In the genomic region with DNA sequence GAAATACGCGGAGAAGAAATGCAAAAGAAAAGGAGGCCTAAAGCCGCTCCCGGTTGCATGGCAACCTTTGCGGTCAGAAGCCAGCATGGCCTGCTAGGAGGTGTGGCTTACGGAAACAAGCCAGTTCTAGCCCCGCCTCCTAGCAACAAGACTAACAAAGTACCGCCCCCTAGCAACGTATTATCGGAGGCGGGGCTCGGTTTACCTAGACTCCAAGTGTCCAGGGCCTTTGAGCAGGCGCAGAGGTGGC, we compare ENCODE assay signal across 8 cellular contexts. TPM values are rescaled to one million over a fixed set of nuclear protein-coding genes. Genes with fewer than 3 reads are reported as not detected.
DNase-seq lines count a peak whose midpoint lies in the region; ATAC-seq and TF ChIP-seq lines count a peak whose summit lies in the region.

No MANE protein-coding gene starts in this region.

- H3K4me2 ChIP-seq in BLaER1 treated with 17β-estradiol and CSF1 and Interleukin-3, amounts not matched to agents 10 nM and 100 nM, result peak overlapping the region; percentile 52 to 79 (median 71)
- H3K4me2 ChIP-seq in Loucy (ENCODE audit: low read depth, low read length, poor library complexity, severe bottlenecking), result peak overlapping the region; percentile 70

- no peaks in the 10 kb centered on the region for H3K27me3 ChIP-seq in BLaER1 treated with 17β-estradiol and CSF1 and Interleukin-3, amounts not matched to agents 10 nM and 100 nM
- H3K27me3 ChIP-seq in Loucy (ENCODE audit: insufficient read depth, low read length, poor library complexity, severe bottlenecking) (no peaks in the 10 kb centered on the region), ectodermal cell (ENCODE audit: control insufficient read depth, insufficient read depth, low read length, poor library complexity, severe bottlenecking) (no peaks in the 10 kb centered on the region)

- no peaks in the 10 kb centered on the region for H3K9me3 Mint-ChIP-seq in neural crest cell

- H3K9me2 ChIP-seq in Loucy (replicated peaks; ENCODE audit: low read depth, low read length), result no peaks in the 10 kb centered on the region

- peak overlapping the region; percentile 23 to 67 (median 59); a peak in 19 of 22 replicates for H3K9ac ChIP-seq in BLaER1 treated with 17β-estradiol and CSF1 and Interleukin-3, amounts not matched to agents 10 nM and 100 nM
- peak overlapping the region; percentile 45 for H3K9ac ChIP-seq in Loucy (ENCODE audit: low read depth, low read length, poor library complexity, severe bottlenecking)

- peak overlapping the region in 10 of 11 experiments; percentile 14 to 72 (median 28); a peak in 12 of 22 replicates for H3K27ac ChIP-seq in BLaER1 treated with 17β-estradiol and CSF1 and Interleukin-3, amounts not matched to agents 10 nM and 100 nM
- H3K27ac ChIP-seq in ectodermal cell (ENCODE audit: insufficient read depth, low read depth, low read length, poor library complexity, severe bottlenecking), result peak overlapping the region; percentile 93

- peaks cover 17 to 47% (median 30%) of the 10 kb centered on the region in 10 experiments for H3K4me1 ChIP-seq in BLaER1 treated with 17β-estradiol and CSF1 and Interleukin-3, amounts not matched to agents 10 nM and 100 nM
- peaks cover 18% of the 10 kb centered on the region for H3K4me1 ChIP-seq in Loucy (ENCODE audit: insufficient read depth, low read length, poor library complexity, severe bottlenecking)
- peaks cover 11% of the 10 kb centered on the region for H3K4me1 ChIP-seq in ectodermal cell (ENCODE audit: control insufficient read depth, insufficient read depth, low read length)

- H3K4me1 Mint-ChIP-seq in neural crest cell, result peaks cover 28% of the 10 kb centered on the region

- peak overlapping the region; percentile 98 for H3K4me3 Mint-ChIP-seq in neural crest cell

- ATAC-seq in GM19397 (IDR thresholded peaks at IDR 0.05; ENCODE audit: unreplicated experiment), result no peak

- peak overlapping the region; percentile 35 to 89 (median 52); a peak in 18 of 20 replicates for H3K4me3 ChIP-seq in BLaER1 treated with 17β-estradiol and CSF1 and Interleukin-3, amounts not matched to agents 10 nM and 100 nM
- H3K4me3 ChIP-seq in Loucy (ENCODE audit: low read length, poor library complexity, severe bottlenecking) (peak overlapping the region; percentile 66), ectodermal cell (ENCODE audit: insufficient read depth, low read depth, low read length) (no peak overlapping the region)

- peaks cover 6% of the 10 kb centered on the region for H3K27me3 Mint-ChIP-seq in neural crest cell (ENCODE audit: low read depth)

- H3K9me3 ChIP-seq in BLaER1 treated with 17β-estradiol and CSF1 and Interleukin-3, amounts not matched to agents 10 nM and 100 nM (replicated peaks in 1 of 11), result no peaks in the 10 kb centered on the region
- no peaks in the 10 kb centered on the region for H3K9me3 ChIP-seq in Loucy (ENCODE audit: insufficient read depth, low read depth, low read length)
- H3K9me3 ChIP-seq in ectodermal cell (ENCODE audit: control insufficient read depth, low read length), result no peaks in the 10 kb centered on the region

- H3K36me3 Mint-ChIP-seq in neural crest cell (ENCODE audit: low read depth), result peaks cover 13% of the 10 kb centered on the region

- H3F3A ChIP-seq in Loucy (ENCODE audit: low read depth), result no peaks in the 10 kb centered on the region

- H4K20me1 ChIP-seq in BLaER1 treated with 17β-estradiol and CSF1 and Interleukin-3, amounts not matched to agents 10 nM and 100 nM, result peaks cover 33 to 44% (median 38%) of the 10 kb centered on the region in 11 experiments
- peaks cover 33% of the 10 kb centered on the region for H4K20me1 ChIP-seq in Loucy (ENCODE audit: insufficient read depth, low read length, poor library complexity, severe bottlenecking)

- 0% methylated on average over 13 of the region's 13 CpGs for WGBS in ectodermal cell, 2 experiments

- peaks cover 34 to 48% (median 36%) of the 10 kb centered on the region in 11 experiments for H3K36me3 ChIP-seq in BLaER1 treated with 17β-estradiol and CSF1 and Interleukin-3, amounts not matched to agents 10 nM and 100 nM
- peaks cover 30% of the 10 kb centered on the region; the same call in 1 of the 2 replicates for H3K36me3 ChIP-seq in Loucy (ENCODE audit: insufficient read depth, low read length)
- H3K36me3 ChIP-seq in ectodermal cell (ENCODE audit: control insufficient read depth, insufficient read depth, low read length), result peaks cover 25% of the 10 kb centered on the region

- DNase-seq in neural crest cell (ENCODE audit: low read depth, low spot score) (no peak), Ammon's horn (ENCODE audit: low spot score) (no peak), NCI-H2196 treated with DMSO at 0.1 percent for 48 hours (lab: John Stamatoyannopoulos, UW; ENCODE audit: unreplicated experiment) (no peak), medulla oblongata (ENCODE audit: extremely low spot score) (no peak)

- TF ChIP-seq CTCF in Loucy (conservative IDR thresholded peaks at IDR 0.05; ENCODE audit: low read length), result no peak
- no peak for TF ChIP-seq CTCF in neural crest cell (conservative IDR thresholded peaks at IDR 0.05)

- 0 out of 2 replicates have a peak overlapping the region, but pooled peaks have one; percentile 52 for H2AFZ ChIP-seq in Loucy (ENCODE audit: low read length)

- H3K79me2 ChIP-seq in Loucy (ENCODE audit: insufficient read depth, low read length), result peaks cover 40% of the 10 kb centered on the region

- H3K27ac Mint-ChIP-seq in neural crest cell (ENCODE audit: unreplicated experiment), result peak overlapping the region; percentile 99

RNA-seq across cellular contexts. Expression of a gene that starts 0.4 kb away (rescaled TPM):
- 135 TPM for polyA plus RNA-seq in ectodermal cell (2013, experiment 1 of 4)
- 126 TPM for polyA plus RNA-seq in ectodermal cell (2013, experiment 2 of 4)
- 104 TPM for polyA plus RNA-seq in ectodermal cell (2013, experiment 3 of 4)
- polyA plus RNA-seq in ectodermal cell (2013, experiment 4 of 4), result 116 TPM
- total RNA-seq in neural crest cell, result 172 and 196 TPM in 2 replicates

RNA-seq across cellular contexts. Expression of a gene that starts 13.4 kb away (rescaled TPM):
- 0.59 TPM for polyA plus RNA-seq in ectodermal cell (2013, experiment 1 of 4)
- polyA plus RNA-seq in ectodermal cell (2013, experiment 2 of 4), result 0.87 TPM
- polyA plus RNA-seq in ectodermal cell (2013, experiment 3 of 4), result 0.27 TPM
- 0.61 TPM for polyA plus RNA-seq in ectodermal cell (2013, experiment 4 of 4)
- 1.5 and 2.0 TPM in 2 replicates for total RNA-seq in neural crest cell

RNA-seq across cellular contexts. Expression of a gene that starts 22.9 kb away (rescaled TPM):
- 36.5 TPM for polyA plus RNA-seq in ectodermal cell (2013, experiment 1 of 4)
- 38.5 TPM for polyA plus RNA-seq in ectodermal cell (2013, experiment 2 of 4)
- 17.1 TPM for polyA plus RNA-seq in ectodermal cell (2013, experiment 3 of 4)
- 20.9 TPM for polyA plus RNA-seq in ectodermal cell (2013, experiment 4 of 4)
- total RNA-seq in neural crest cell, result 52.1 and 56.1 TPM in 2 replicates

RNA-seq across cellular contexts. Expression of a gene that starts 42.9 kb away (rescaled TPM):
- 7.4 TPM for polyA plus RNA-seq in ectodermal cell (2013, experiment 1 of 4)
- 11.2 TPM for polyA plus RNA-seq in ectodermal cell (2013, experiment 2 of 4)
- polyA plus RNA-seq in ectodermal cell (2013, experiment 3 of 4), result 8.3 TPM
- 10.1 TPM for polyA plus RNA-seq in ectodermal cell (2013, experiment 4 of 4)
- 3.1 and 3.3 TPM in 2 replicates for total RNA-seq in neural crest cell
